Comparison of ENCODE assay signal across 1 cellular context in the genomic region with DNA sequence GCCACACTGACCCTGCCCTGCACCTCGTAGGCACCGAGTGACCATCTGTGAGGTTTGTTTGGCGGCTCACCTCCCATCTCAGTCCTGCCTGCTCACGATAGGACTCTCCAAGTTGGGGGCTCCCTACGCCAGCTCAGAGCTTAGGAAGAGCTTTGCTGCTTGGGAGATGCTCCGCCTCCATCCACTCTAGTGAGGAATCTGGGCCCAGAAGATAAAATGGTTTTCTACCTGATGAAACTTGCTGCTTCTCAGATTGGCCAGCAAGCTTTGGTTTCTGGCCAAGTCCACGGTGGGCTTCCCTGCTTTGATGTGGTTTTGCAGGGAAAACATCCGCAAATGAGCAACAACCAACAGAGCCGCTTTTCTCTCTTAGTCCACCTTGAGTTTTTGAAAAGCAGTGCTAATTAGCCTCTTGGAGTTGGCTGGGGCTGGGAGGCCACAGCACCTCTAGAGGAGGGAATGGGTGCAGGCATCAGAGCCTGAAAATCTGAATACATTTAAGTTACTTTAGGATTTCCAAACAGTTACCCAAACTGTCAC.
A peak's percentile ranks its signal among the peaks of the same experiment; 100 is the strongest.
TF ChIP-seq lines count a peak whose summit lies in the region.

No MANE protein-coding gene starts in this region.

TF ChIP-seq in HepG2, 621 proteins besides CTCF, POLR2A, EP300 and RAD21 (continued from another document and continues in another):
- TF ChIP-seq YY1 (IDR thresholded peaks at IDR 0.05; ENCODE audit: insufficient read depth, insufficient replicate concordance, low read depth, low read length) (peak; percentile 18), HOXA5 (CRISPR knock-in tag; IDR thresholded peaks at IDR 0.05) (no peak), NFYB (CRISPR knock-in tag; IDR thresholded peaks at IDR 0.05) (no peak), NR3C1 (CRISPR knock-in tag; IDR thresholded peaks at IDR 0.05) (no peak), SSRP1 (CRISPR knock-in tag; IDR thresholded peaks at IDR 0.05) (no peak), ZNF530 (CRISPR knock-in tag; IDR thresholded peaks at IDR 0.05; ENCODE audit: low read depth) (no peak), SMYD3 (CRISPR knock-in tag; IDR thresholded peaks at IDR 0.05) (no peak), TAF15 (IDR thresholded peaks at IDR 0.05; ENCODE audit: low read depth, low read length, poor library complexity, severe bottlenecking) (no peak), ETV5 (CRISPR knock-in tag; IDR thresholded peaks at IDR 0.05; ENCODE audit: borderline replicate concordance) (peak; percentile 92; the same call in 1 of the 2 replicates), ZNF777 (CRISPR knock-in tag; IDR thresholded peaks at IDR 0.05) (no peak), MTA1 (CRISPR knock-in tag; IDR thresholded peaks at IDR 0.05; ENCODE audit: borderline replicate concordance) (peak; percentile 62; the same call in 1 of the 2 replicates), ZKSCAN8 (CRISPR knock-in tag; IDR thresholded peaks at IDR 0.05; ENCODE audit: borderline replicate concordance) (no peak), ZSCAN21 (CRISPR knock-in tag; IDR thresholded peaks at IDR 0.05; ENCODE audit: borderline replicate concordance) (no peak), CREB1 (IDR thresholded peaks at IDR 0.05) (no peak), CREB1 (CRISPR knock-in tag; IDR thresholded peaks at IDR 0.05) (0 out of 2 replicates have a peak, but pooled peaks have one; percentile 31), DNMT3B (CRISPR knock-in tag; conservative IDR thresholded peaks at IDR 0.05) (peak; percentile 69; the same call in 1 of the 2 replicates), MED13 (CRISPR knock-in tag; IDR thresholded peaks at IDR 0.05) (no peak), DPF2 (CRISPR knock-in tag; IDR thresholded peaks at IDR 0.05; ENCODE audit: borderline replicate concordance, low read depth) (0 out of 2 replicates have a peak, but pooled peaks have one; percentile 50), CHD2 (IDR thresholded peaks at IDR 0.05; ENCODE audit: low read depth, low read length) (no peak), HOXD1 (CRISPR knock-in tag; IDR thresholded peaks at IDR 0.05) (no peak), ZFAT (CRISPR knock-in tag; conservative IDR thresholded peaks at IDR 0.05) (no peak), GTF3A (CRISPR knock-in tag; conservative IDR thresholded peaks at IDR 0.05) (peak; percentile 86; the same call in 1 of the 2 replicates), PHB2 (IDR thresholded peaks at IDR 0.05; ENCODE audit: partially characterized antibody) (no peak), KLF13 (CRISPR knock-in tag; IDR thresholded peaks at IDR 0.05) (no peak), ZNF354B (CRISPR knock-in tag; IDR thresholded peaks at IDR 0.05) (no peak), ZNF562 (CRISPR knock-in tag; IDR thresholded peaks at IDR 0.05; ENCODE audit: borderline replicate concordance) (no peak)
- TF ChIP-seq, protein P1, sequence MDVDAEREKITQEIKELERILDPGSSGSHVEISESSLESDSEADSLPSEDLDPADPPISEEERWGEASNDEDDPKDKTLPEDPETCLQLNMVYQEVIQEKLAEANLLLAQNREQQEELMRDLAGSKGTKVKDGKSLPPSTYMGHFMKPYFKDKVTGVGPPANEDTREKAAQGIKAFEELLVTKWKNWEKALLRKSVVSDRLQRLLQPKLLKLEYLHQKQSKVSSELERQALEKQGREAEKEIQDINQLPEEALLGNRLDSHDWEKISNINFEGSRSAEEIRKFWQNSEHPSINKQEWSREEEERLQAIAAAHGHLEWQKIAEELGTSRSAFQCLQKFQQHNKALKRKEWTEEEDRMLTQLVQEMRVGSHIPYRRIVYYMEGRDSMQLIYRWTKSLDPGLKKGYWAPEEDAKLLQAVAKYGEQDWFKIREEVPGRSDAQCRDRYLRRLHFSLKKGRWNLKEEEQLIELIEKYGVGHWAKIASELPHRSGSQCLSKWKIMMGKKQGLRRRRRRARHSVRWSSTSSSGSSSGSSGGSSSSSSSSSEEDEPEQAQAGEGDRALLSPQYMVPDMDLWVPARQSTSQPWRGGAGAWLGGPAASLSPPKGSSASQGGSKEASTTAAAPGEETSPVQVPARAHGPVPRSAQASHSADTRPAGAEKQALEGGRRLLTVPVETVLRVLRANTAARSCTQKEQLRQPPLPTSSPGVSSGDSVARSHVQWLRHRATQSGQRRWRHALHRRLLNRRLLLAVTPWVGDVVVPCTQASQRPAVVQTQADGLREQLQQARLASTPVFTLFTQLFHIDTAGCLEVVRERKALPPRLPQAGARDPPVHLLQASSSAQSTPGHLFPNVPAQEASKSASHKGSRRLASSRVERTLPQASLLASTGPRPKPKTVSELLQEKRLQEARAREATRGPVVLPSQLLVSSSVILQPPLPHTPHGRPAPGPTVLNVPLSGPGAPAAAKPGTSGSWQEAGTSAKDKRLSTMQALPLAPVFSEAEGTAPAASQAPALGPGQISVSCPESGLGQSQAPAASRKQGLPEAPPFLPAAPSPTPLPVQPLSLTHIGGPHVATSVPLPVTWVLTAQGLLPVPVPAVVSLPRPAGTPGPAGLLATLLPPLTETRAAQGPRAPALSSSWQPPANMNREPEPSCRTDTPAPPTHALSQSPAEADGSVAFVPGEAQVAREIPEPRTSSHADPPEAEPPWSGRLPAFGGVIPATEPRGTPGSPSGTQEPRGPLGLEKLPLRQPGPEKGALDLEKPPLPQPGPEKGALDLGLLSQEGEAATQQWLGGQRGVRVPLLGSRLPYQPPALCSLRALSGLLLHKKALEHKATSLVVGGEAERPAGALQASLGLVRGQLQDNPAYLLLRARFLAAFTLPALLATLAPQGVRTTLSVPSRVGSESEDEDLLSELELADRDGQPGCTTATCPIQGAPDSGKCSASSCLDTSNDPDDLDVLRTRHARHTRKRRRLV (CRISPR knock-in tag; IDR thresholded peaks at IDR 0.05): no peak
- TF ChIP-seq, protein P2, sequence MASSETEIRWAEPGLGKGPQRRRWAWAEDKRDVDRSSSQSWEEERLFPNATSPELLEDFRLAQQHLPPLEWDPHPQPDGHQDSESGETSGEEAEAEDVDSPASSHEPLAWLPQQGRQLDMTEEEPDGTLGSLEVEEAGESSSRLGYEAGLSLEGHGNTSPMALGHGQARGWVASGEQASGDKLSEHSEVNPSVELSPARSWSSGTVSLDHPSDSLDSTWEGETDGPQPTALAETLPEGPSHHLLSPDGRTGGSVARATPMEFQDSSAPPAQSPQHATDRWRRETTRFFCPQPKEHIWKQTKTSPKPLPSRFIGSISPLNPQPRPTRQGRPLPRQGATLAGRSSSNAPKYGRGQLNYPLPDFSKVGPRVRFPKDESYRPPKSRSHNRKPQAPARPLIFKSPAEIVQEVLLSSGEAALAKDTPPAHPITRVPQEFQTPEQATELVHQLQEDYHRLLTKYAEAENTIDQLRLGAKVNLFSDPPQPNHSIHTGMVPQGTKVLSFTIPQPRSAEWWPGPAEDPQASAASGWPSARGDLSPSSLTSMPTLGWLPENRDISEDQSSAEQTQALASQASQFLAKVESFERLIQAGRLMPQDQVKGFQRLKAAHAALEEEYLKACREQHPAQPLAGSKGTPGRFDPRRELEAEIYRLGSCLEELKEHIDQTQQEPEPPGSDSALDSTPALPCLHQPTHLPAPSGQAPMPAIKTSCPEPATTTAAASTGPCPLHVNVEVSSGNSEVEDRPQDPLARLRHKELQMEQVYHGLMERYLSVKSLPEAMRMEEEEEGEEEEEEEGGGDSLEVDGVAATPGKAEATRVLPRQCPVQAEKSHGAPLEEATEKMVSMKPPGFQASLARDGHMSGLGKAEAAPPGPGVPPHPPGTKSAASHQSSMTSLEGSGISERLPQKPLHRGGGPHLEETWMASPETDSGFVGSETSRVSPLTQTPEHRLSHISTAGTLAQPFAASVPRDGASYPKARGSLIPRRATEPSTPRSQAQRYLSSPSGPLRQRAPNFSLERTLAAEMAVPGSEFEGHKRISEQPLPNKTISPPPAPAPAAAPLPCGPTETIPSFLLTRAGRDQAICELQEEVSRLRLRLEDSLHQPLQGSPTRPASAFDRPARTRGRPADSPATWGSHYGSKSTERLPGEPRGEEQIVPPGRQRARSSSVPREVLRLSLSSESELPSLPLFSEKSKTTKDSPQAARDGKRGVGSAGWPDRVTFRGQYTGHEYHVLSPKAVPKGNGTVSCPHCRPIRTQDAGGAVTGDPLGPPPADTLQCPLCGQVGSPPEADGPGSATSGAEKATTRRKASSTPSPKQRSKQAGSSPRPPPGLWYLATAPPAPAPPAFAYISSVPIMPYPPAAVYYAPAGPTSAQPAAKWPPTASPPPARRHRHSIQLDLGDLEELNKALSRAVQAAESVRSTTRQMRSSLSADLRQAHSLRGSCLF (CRISPR knock-in tag; IDR thresholded peaks at IDR 0.05; ENCODE audit: borderline replicate concordance): no peak
- TF ChIP-seq, protein P3, sequence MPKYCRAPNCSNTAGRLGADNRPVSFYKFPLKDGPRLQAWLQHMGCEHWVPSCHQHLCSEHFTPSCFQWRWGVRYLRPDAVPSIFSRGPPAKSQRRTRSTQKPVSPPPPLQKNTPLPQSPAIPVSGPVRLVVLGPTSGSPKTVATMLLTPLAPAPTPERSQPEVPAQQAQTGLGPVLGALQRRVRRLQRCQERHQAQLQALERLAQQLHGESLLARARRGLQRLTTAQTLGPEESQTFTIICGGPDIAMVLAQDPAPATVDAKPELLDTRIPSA (CRISPR knock-in tag; IDR thresholded peaks at IDR 0.05; ENCODE audit: borderline replicate concordance): no peak
- TF ChIP-seq, protein P4, sequence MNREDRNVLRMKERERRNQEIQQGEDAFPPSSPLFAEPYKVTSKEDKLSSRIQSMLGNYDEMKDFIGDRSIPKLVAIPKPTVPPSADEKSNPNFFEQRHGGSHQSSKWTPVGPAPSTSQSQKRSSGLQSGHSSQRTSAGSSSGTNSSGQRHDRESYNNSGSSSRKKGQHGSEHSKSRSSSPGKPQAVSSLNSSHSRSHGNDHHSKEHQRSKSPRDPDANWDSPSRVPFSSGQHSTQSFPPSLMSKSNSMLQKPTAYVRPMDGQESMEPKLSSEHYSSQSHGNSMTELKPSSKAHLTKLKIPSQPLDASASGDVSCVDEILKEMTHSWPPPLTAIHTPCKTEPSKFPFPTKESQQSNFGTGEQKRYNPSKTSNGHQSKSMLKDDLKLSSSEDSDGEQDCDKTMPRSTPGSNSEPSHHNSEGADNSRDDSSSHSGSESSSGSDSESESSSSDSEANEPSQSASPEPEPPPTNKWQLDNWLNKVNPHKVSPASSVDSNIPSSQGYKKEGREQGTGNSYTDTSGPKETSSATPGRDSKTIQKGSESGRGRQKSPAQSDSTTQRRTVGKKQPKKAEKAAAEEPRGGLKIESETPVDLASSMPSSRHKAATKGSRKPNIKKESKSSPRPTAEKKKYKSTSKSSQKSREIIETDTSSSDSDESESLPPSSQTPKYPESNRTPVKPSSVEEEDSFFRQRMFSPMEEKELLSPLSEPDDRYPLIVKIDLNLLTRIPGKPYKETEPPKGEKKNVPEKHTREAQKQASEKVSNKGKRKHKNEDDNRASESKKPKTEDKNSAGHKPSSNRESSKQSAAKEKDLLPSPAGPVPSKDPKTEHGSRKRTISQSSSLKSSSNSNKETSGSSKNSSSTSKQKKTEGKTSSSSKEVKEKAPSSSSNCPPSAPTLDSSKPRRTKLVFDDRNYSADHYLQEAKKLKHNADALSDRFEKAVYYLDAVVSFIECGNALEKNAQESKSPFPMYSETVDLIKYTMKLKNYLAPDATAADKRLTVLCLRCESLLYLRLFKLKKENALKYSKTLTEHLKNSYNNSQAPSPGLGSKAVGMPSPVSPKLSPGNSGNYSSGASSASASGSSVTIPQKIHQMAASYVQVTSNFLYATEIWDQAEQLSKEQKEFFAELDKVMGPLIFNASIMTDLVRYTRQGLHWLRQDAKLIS (CRISPR knock-in tag; IDR thresholded peaks at IDR 0.05): no peak; the same call in 1 of the 2 replicates
- TF ChIP-seq, protein P5, sequence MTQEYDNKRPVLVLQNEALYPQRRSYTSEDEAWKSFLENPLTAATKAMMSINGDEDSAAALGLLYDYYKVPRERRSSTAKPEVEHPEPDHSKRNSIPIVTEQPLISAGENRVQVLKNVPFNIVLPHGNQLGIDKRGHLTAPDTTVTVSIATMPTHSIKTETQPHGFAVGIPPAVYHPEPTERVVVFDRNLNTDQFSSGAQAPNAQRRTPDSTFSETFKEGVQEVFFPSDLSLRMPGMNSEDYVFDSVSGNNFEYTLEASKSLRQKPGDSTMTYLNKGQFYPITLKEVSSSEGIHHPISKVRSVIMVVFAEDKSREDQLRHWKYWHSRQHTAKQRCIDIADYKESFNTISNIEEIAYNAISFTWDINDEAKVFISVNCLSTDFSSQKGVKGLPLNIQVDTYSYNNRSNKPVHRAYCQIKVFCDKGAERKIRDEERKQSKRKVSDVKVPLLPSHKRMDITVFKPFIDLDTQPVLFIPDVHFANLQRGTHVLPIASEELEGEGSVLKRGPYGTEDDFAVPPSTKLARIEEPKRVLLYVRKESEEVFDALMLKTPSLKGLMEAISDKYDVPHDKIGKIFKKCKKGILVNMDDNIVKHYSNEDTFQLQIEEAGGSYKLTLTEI (CRISPR knock-in tag; conservative IDR thresholded peaks at IDR 0.05): no peak
- TF ChIP-seq, protein P6, sequence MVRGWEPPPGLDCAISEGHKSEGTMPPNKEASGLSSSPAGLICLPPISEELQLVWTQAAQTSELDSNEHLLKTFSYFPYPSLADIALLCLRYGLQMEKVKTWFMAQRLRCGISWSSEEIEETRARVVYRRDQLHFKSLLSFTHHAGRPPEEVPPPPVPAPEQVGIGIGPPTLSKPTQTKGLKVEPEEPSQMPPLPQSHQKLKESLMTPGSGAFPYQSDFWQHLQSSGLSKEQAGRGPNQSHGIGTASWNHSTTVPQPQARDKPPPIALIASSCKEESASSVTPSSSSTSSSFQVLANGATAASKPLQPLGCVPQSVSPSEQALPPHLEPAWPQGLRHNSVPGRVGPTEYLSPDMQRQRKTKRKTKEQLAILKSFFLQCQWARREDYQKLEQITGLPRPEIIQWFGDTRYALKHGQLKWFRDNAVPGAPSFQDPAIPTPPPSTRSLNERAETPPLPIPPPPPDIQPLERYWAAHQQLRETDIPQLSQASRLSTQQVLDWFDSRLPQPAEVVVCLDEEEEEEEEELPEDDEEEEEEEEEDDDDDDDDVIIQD (CRISPR knock-in tag; IDR thresholded peaks at IDR 0.05; ENCODE audit: low read depth): peak; percentile 46; the same call in 1 of the 2 replicates
- TF ChIP-seq, protein P7, sequence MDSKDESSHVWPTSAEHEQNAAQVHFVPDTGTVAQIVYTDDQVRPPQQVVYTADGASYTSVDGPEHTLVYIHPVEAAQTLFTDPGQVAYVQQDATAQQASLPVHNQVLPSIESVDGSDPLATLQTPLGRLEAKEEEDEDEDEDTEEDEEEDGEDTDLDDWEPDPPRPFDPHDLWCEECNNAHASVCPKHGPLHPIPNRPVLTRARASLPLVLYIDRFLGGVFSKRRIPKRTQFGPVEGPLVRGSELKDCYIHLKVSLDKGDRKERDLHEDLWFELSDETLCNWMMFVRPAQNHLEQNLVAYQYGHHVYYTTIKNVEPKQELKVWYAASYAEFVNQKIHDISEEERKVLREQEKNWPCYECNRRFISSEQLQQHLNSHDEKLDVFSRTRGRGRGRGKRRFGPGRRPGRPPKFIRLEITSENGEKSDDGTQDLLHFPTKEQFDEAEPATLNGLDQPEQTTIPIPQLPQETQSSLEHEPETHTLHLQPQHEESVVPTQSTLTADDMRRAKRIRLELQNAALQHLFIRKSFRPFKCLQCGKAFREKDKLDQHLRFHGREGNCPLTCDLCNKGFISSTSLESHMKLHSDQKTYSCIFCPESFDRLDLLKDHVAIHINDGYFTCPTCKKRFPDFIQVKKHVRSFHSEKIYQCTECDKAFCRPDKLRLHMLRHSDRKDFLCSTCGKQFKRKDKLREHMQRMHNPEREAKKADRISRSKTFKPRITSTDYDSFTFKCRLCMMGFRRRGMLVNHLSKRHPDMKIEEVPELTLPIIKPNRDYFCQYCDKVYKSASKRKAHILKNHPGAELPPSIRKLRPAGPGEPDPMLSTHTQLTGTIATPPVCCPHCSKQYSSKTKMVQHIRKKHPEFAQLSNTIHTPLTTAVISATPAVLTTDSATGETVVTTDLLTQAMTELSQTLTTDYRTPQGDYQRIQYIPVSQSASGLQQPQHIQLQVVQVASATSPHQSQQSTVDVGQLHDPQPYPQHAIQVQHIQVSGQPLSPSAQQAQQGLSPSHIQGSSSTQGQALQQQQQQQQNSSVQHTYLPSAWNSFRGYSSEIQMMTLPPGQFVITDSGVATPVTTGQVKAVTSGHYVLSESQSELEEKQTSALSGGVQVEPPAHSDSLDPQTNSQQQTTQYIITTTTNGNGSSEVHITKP (CRISPR knock-in tag; IDR thresholded peaks at IDR 0.05; ENCODE audit: low read depth): 0 out of 2 replicates have a peak, but pooled peaks have one; percentile 32
